9 cellular contexts compared by ENCODE assay signal in the genomic region with DNA sequence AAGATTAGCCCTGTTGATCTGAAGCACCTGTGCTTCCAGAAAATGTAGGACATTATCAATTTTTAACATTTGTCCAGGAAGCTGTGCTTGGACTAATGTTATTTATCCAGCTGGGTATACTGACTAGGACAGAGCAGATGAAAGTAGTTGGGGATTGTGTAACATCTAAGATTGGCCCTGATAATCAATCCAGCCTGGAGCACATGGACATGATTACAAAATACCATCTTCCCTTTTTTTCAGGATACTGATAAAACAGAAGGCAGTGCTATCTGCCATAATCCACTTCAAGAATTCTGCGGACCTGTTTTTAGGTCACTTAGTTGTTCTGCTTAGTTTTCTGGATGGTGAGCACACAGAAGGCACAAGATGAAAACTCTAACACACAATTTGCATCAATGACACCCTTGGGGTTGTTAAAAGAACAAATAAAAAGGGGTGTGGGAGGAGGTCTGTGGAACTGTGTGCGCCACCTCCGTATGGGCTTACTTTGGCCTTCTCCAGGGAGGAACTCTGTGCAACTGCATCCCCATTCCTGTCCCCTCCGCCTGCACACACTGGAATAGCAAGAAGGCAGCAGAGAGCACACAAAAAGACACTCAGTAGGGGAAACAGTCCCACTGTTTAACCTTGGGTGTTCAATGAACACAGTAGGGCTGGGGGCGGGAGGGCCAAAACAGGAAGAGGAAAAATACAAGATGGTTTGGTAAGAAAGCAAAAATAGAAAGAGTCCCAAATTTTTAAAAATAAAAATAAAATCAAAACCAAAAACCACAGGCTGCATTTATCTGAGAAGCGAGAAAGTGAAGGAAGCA. TPM values are rescaled to one million over a fixed set of nuclear protein-coding genes. Genes with fewer than 3 reads are reported as not detected.
DNase-seq lines count a peak whose midpoint lies in the region; ATAC-seq and TF ChIP-seq lines count a peak whose summit lies in the region.
"Had no signal": no experiment of that assay in that cellular context is flagged by ENCODE, and none has a peak within 500 bp of the region (broad histone marks: within the 10 kb centered on the region; RNA-seq: fewer than 3 reads in every experiment).

No MANE protein-coding gene starts in this region.

- POLR2A ChIA-PET in activated CD4-positive, alpha-beta T cell treated with anti-CD3 and anti-CD28 coated beads for 36 hours (lab: Charles Lee), result no interaction called here

- no peak for ATAC-seq in activated CD4-positive, alpha-beta T cell treated with anti-CD3 and anti-CD28 coated beads for 36 hours
- ATAC-seq: activated T-cell treated with anti-CD3 and anti-CD28 coated beads, Interleukin-2, amount 50 U/mL, for 72 hours had no signal

- no peaks in the 10 kb centered on the region for H3K79me2 ChIP-seq in hepatocyte

- peak overlapping the region; percentile 39 for H3K4me2 ChIP-seq in hepatocyte

- H3K4me1 ChIP-seq in hepatocyte (ENCODE audit: insufficient read depth), result peaks cover 52% of the 10 kb centered on the region
- peaks cover 0 to 62% (median 26%) of the 10 kb centered on the region in 6 donors for H3K4me1 ChIP-seq in spleen

- H3K9me2 ChIP-seq in hepatocyte (replicated peaks; ENCODE audit: insufficient read depth), result no peaks in the 10 kb centered on the region

- H3K36me3 Mint-ChIP-seq in HFFc6 (ENCODE audit: low read depth), result no peaks in the 10 kb centered on the region
- no peaks in the 10 kb centered on the region for H3K36me3 Mint-ChIP-seq in activated CD4-positive, alpha-beta T cell treated with anti-CD3 and anti-CD28 coated beads for 36 hours (ENCODE audit: low read depth)

- DNase-seq in HFFc6 (no peak), WERI-Rb-1 (no peak), hepatocyte (ENCODE audit: low spot score) (no peak), spleen (no peak), G401 (ENCODE audit: low spot score) (no peak), activated T-cell treated with anti-CD3 and anti-CD28 coated beads for 4 hours (no peak), KG1 (lab: John Stamatoyannopoulos, UW) (no peak)
- DNase-seq in activated CD4-positive, alpha-beta T cell treated with anti-CD3 and anti-CD28 coated beads for 36 hours, result no peak
- DNase-seq: activated T-cell treated with anti-CD3 and anti-CD28 coated beads, Interleukin-2, amount 50 U/mL, for 72 hours had no signal

- no peak for TF ChIP-seq POLR2A in spleen (IDR thresholded peaks at IDR 0.05)

- intact Hi-C loops in spleen (cut with DNase I; ENCODE audit: low total_unique reads), result no loop called here
- intact Hi-C loops in activated CD4-positive, alpha-beta T cell treated with anti-CD3 and anti-CD28 coated beads for 36 hours (cut with DNase I, micrococcal nuclease), result no loop called here

- peak overlapping the region; percentile 80 for H3K27ac Mint-ChIP-seq in HFFc6
- H3K27ac Mint-ChIP-seq in activated CD4-positive, alpha-beta T cell treated with anti-CD3 and anti-CD28 coated beads for 36 hours, result no peak overlapping the region
- H3K27ac Mint-ChIP-seq: activated T-cell treated with anti-CD3 and anti-CD28 coated beads, Interleukin-2, amount 50 U/mL, for 72 hours had no signal

- H3K36me3 ChIP-seq in WERI-Rb-1 (no peaks in the 10 kb centered on the region), hepatocyte (replicated peaks; ENCODE audit: insufficient read depth, low read depth) (no peaks in the 10 kb centered on the region), spleen (no peaks in the 10 kb centered on the region)

- TF ChIP-seq CTCF in HFFc6 (IDR thresholded peaks at IDR 0.05), result no peak
- TF ChIP-seq CTCF in WERI-Rb-1 (IDR thresholded peaks at IDR 0.05; ENCODE audit: low read depth, low read length), result no peak
- no peak for TF ChIP-seq CTCF in hepatocyte (IDR thresholded peaks at IDR 0.05; ENCODE audit: poor library complexity)
- TF ChIP-seq CTCF in spleen (IDR thresholded peaks at IDR 0.05 in 8 of 11, conservative IDR thresholded peaks at IDR 0.05 in 3 of 11), result no peak

- no peaks in the 10 kb centered on the region for H4K20me1 ChIP-seq in hepatocyte (ENCODE audit: insufficient read depth, poor library complexity, severe bottlenecking)

- CTCF ChIA-PET in activated CD4-positive, alpha-beta T cell treated with anti-CD3 and anti-CD28 coated beads for 36 hours (lab: Charles Lee), result interaction anchor here (0.6 to 1.1 kb wide), 3 partner anchors 56 to 906 kb away, joined by 3 to 4 read pairs (median 3); no protein-coding TSS in a partner anchor

- no peaks in the 10 kb centered on the region for H3K27me3 Mint-ChIP-seq in HFFc6 (ENCODE audit: insufficient read depth)
- H3K27me3 Mint-ChIP-seq in activated CD4-positive, alpha-beta T cell treated with anti-CD3 and anti-CD28 coated beads for 36 hours, result no peaks in the 10 kb centered on the region

- peak overlapping the region; percentile 69; the same call in 1 of the 2 replicates for H3K4me3 Mint-ChIP-seq in HFFc6
- no peak overlapping the region for H3K4me3 Mint-ChIP-seq in activated CD4-positive, alpha-beta T cell treated with anti-CD3 and anti-CD28 coated beads for 36 hours
- H3K4me3 Mint-ChIP-seq: activated T-cell treated with anti-CD3 and anti-CD28 coated beads, Interleukin-2, amount 50 U/mL, for 72 hours had no signal

- H3K4me1 Mint-ChIP-seq in HFFc6 (ENCODE audit: low read depth), result peaks cover 28% of the 10 kb centered on the region
- peaks cover 7% of the 10 kb centered on the region for H3K4me1 Mint-ChIP-seq in activated CD4-positive, alpha-beta T cell treated with anti-CD3 and anti-CD28 coated beads for 36 hours

- H3K9me3 ChIP-seq in WERI-Rb-1 (ENCODE audit: severe bottlenecking), result no peaks in the 10 kb centered on the region
- H3K9me3 ChIP-seq in hepatocyte (ENCODE audit: low read depth), result no peaks in the 10 kb centered on the region
- H3K9me3 ChIP-seq in spleen, result no peaks in the 10 kb centered on the region

- H2AFZ ChIP-seq in hepatocyte, result no peak overlapping the region

- H3K27me3 ChIP-seq in WERI-Rb-1 (ENCODE audit: insufficient read depth, low read depth, severe bottlenecking) (no peaks in the 10 kb centered on the region), hepatocyte (no peaks in the 10 kb centered on the region), spleen (replicated peaks in 1 of 7) (no peaks in the 10 kb centered on the region)

- H3K27ac ChIP-seq in WERI-Rb-1 (peak overlapping the region; percentile 68), hepatocyte (peak overlapping the region; percentile 72), spleen (peak overlapping the region in 5 of 8 donors; percentile 34 to 72 (median 58))

- WGBS in hepatocyte (ENCODE audit: low lambda C conversion rate, missing lambda C conversion rate), result 69% methylated on average over 6 of the region's 6 CpGs
- 52 to 72% (median 60%) methylated on average over 6 of the region's 6 CpGs for WGBS in spleen, 5 donors

- H3K4me3 ChIP-seq in WERI-Rb-1 (ENCODE audit: low read depth, low read length) (no peak overlapping the region), hepatocyte (no peak overlapping the region), spleen (no peak overlapping the region)

- in situ Hi-C loops in G401 (cut with HindIII; ENCODE audit: low sequenced_read_pairs), result no loop called here

- H3K9me3 Mint-ChIP-seq in HFFc6, result no peaks in the 10 kb centered on the region
- H3K9me3 Mint-ChIP-seq in activated CD4-positive, alpha-beta T cell treated with anti-CD3 and anti-CD28 coated beads for 36 hours (ENCODE audit: low read depth), result no peaks in the 10 kb centered on the region
- H3K9me3 Mint-ChIP-seq: activated T-cell treated with anti-CD3 and anti-CD28 coated beads, Interleukin-2, amount 50 U/mL, for 72 hours had no signal

RNA-seq across cellular contexts. Expression of a gene that starts 31.1 kb away (rescaled TPM):
- total RNA-seq in HFFc6 (2021; fragmentation: NEBNext Ultra II Directional; extraction: Animal tissue kit (Norgen Biotek cat#: 25700)), result 10 to 100 TPM; 42.2 to 77.8 (median 46.2) TPM
- total RNA-seq in hepatocyte (52.5 and 55.4 TPM in 2 replicates), spleen (100 to 1,000 TPM; 104 to 193 (median 143) TPM)
- polyA plus RNA-seq in hepatocyte (41.5 and 51.8 TPM in 2 replicates), spleen (10 to 100 TPM; 34.7 to 43.0 (median 35.1) TPM)
- total RNA-seq in G401 (2014; rRNA removed; shearing (Covaris generic)), result 233 and 289 TPM in 2 replicates
- total RNA-seq in activated CD4-positive, alpha-beta T cell treated with anti-CD3 and anti-CD28 coated beads for 36 hours, result 10 to 100 TPM; 49.9 to 60.9 TPM
